Comparison of ENCODE assay signal across 24 cellular contexts in genomic region chr21:43201491-43201890, GRCh38. TPM values are rescaled to one million over a fixed set of nuclear protein-coding genes. Genes with fewer than 3 reads are reported as not detected.
DNase-seq lines count a peak whose midpoint lies in the region; ATAC-seq, FAIRE-seq and TF ChIP-seq lines count a peak whose summit lies in the region.
"Had no signal": no experiment of that assay in that cellular context is flagged by ENCODE, and none has a peak within 500 bp of the region (broad histone marks: within the 10 kb centered on the region; RNA-seq: fewer than 3 reads in every experiment).

No MANE protein-coding gene starts in this region.

- no peak for TF ChIP-seq CTCF in HepG2 (CRISPR knock-in tag; IDR thresholded peaks at IDR 0.05)
- TF ChIP-seq CTCF in right lobe of liver (IDR thresholded peaks at IDR 0.05), result no peak
- no peak for TF ChIP-seq CTCF in vagina (IDR thresholded peaks at IDR 0.05)

- no peaks in the 10 kb centered on the region for H4K20me1 ChIP-seq in HepG2 (ENCODE audit: insufficient read depth, low read length)
- H4K20me1 ChIP-seq: BLaER1 treated with 17β-estradiol and CSF1 and Interleukin-3, amounts not matched to agents 10 nM and 100 nM had no signal

- H3K4me1 ChIP-seq in HepG2 (ENCODE audit: insufficient read depth, low read length) (peaks cover 10% of the 10 kb centered on the region), right lobe of liver (no peaks in the 10 kb centered on the region), adipocyte (ENCODE audit: control insufficient read depth, insufficient read depth, low read length) (peaks cover 11% of the 10 kb centered on the region), mesenchymal stem cell (ENCODE audit: control insufficient read depth, insufficient read depth, low read depth, low read length) (no peaks in the 10 kb centered on the region), vagina (no peaks in the 10 kb centered on the region)
- H3K4me1 ChIP-seq: A549, BE2C had no signal

- CTCF ChIA-PET in HepG2 (lab: Yijun Ruan, JAX; ENCODE audit: low intra/inter-chr PET ratio, low total read pairs), result no interaction called here

- no peaks in the 10 kb centered on the region for H3K79me1 ChIP-seq in mesenchymal stem cell (replicated peaks; ENCODE audit: low read length, poor library complexity, severe bottlenecking)

- H4K8ac ChIP-seq in mesenchymal stem cell (ENCODE audit: low read length), result no peak overlapping the region

- FAIRE-seq in HepG2 (lab: Jason Lieb, UNC), result no peak
- FAIRE-seq: A549, D721Med, G401.6, GM12892, H54 had no signal

- H3K9ac ChIP-seq in HepG2 (ENCODE audit: insufficient read depth, low read depth, low read length) (no peak overlapping the region), adipocyte (ENCODE audit: low read length) (no peak overlapping the region), mesenchymal stem cell (ENCODE audit: low read length) (no peak overlapping the region)
- H3K9ac ChIP-seq: BLaER1 treated with 17β-estradiol and CSF1 and Interleukin-3, amounts not matched to agents 10 nM and 100 nM had no signal

- H2AK5ac ChIP-seq in mesenchymal stem cell (ENCODE audit: low read length, severe bottlenecking), result no peak overlapping the region

- TF ChIP-seq EP300 in HepG2 (IDR thresholded peaks at IDR 0.05; ENCODE audit: low read depth in 2 of 2, low read length in 2 of 2) (no peak), HepG2 (CRISPR knock-in tag; IDR thresholded peaks at IDR 0.05; ENCODE audit: borderline replicate concordance) (no peak)

- no peak overlapping the region for H3K18ac ChIP-seq in mesenchymal stem cell (ENCODE audit: low read depth in 1 of 2, low read length in 2 of 2)

- H3K27ac ChIP-seq in HepG2 (ENCODE audit: extremely low read length, insufficient read depth, low read length) (no peak overlapping the region), right lobe of liver (no peak overlapping the region), mesenchymal stem cell (ENCODE audit: low read length, poor library complexity, severe bottlenecking) (no peak overlapping the region), vagina (no peak overlapping the region), substantia nigra (ENCODE audit: low read depth, low read length, poor library complexity, severe bottlenecking) (no peak overlapping the region)
- H3K27ac ChIP-seq: A549; BLaER1 treated with 17β-estradiol and CSF1 and Interleukin-3, amounts not matched to agents 10 nM and 100 nM had no signal

- H3K9me3 ChIP-seq in HepG2 (ENCODE audit: low read length), result peaks cover 18% of the 10 kb centered on the region
- peaks cover 0 to 5% (median 0%) of the 10 kb centered on the region in 4 donors for H3K9me3 ChIP-seq in right lobe of liver
- peaks cover 32% of the 10 kb centered on the region for H3K9me3 ChIP-seq in adipocyte (ENCODE audit: control insufficient read depth, low read length)
- peaks cover 44% of the 10 kb centered on the region for H3K9me3 ChIP-seq in mesenchymal stem cell (ENCODE audit: control insufficient read depth, low read length)
- peaks cover 12% of the 10 kb centered on the region for H3K9me3 ChIP-seq in vagina
- H3K9me3 ChIP-seq: BE2C had no signal

- no peak overlapping the region for H3K4me2 ChIP-seq in HepG2 (ENCODE audit: low read depth, low read length)
- no peak overlapping the region for H3K4me2 ChIP-seq in mesenchymal stem cell (ENCODE audit: low read length, poor library complexity, severe bottlenecking)
- H3K4me2 ChIP-seq: A549; BLaER1 treated with 17β-estradiol and CSF1 and Interleukin-3, amounts not matched to agents 10 nM and 100 nM had no signal

- no peak overlapping the region for H3K4me3 ChIP-seq in HepG2 (replicated peaks in 1 of 3; ENCODE audit: insufficient read depth in 1 of 3, low read depth in 2 of 3, low read length in 3 of 3)
- no peak overlapping the region for H3K4me3 ChIP-seq in right lobe of liver
- H3K4me3 ChIP-seq in adipocyte (ENCODE audit: low read length), result peak overlapping the region; percentile 50
- H3K4me3 ChIP-seq in mesenchymal stem cell (ENCODE audit: insufficient read depth in 1 of 2, low read depth in 1 of 2, low read length in 2 of 2), result no peak overlapping the region
- no peak overlapping the region for H3K4me3 ChIP-seq in vagina
- H3K4me3 ChIP-seq: A549; BLaER1 treated with 17β-estradiol and CSF1 and Interleukin-3, amounts not matched to agents 10 nM and 100 nM; HAP-1 had no signal

- POLR2A ChIA-PET in HepG2 (lab: Yijun Ruan, JAX), result no interaction called here

- no peak overlapping the region for H2BK15ac ChIP-seq in mesenchymal stem cell (ENCODE audit: low read depth, poor library complexity, severe bottlenecking)

- H3K27me3 ChIP-seq in HepG2 (ENCODE audit: control insufficient read depth in 1 of 2, insufficient read depth in 2 of 2, low read length in 2 of 2), result no peaks in the 10 kb centered on the region
- H3K27me3 ChIP-seq in right lobe of liver, result no peaks in the 10 kb centered on the region
- H3K27me3 ChIP-seq in adipocyte (replicated peaks; ENCODE audit: control insufficient read depth, insufficient read depth, low read length), result peaks cover 9% of the 10 kb centered on the region
- peaks cover 0 to 23% of the 10 kb centered on the region in 2 experiments for H3K27me3 ChIP-seq in mesenchymal stem cell (ENCODE audit: control insufficient read depth in 1 of 2, insufficient read depth in 1 of 2, low read length in 2 of 2)
- H3K27me3 ChIP-seq in vagina, result no peaks in the 10 kb centered on the region
- H3K27me3 ChIP-seq: BE2C; BLaER1 treated with 17β-estradiol and CSF1 and Interleukin-3, amounts not matched to agents 10 nM and 100 nM had no signal

- H4K91ac ChIP-seq in mesenchymal stem cell (ENCODE audit: low read length), result no peak overlapping the region

- no peak overlapping the region for H2BK5ac ChIP-seq in mesenchymal stem cell (ENCODE audit: low read depth, low read length, poor library complexity, severe bottlenecking)

- H3K4ac ChIP-seq in mesenchymal stem cell (ENCODE audit: low read depth in 1 of 2, low read length in 2 of 2), result no peak overlapping the region

- H3K79me2 ChIP-seq in HepG2 (ENCODE audit: insufficient read depth, low read length), result no peaks in the 10 kb centered on the region

- no peak overlapping the region for H2BK120ac ChIP-seq in mesenchymal stem cell (ENCODE audit: low read depth, low read length)

- in situ Hi-C loops in HepG2 (cut with HindIII; ENCODE audit: extremely low pct_ligation_motif_present, low pct_unique_long_range_greater_than_20kb), result no loop called here

- TF ChIP-seq POLR2A in HepG2 (IDR thresholded peaks at IDR 0.05; ENCODE audit: insufficient read depth in 1 of 2, low read depth in 2 of 2, low read length in 2 of 2), result no peak
- TF ChIP-seq POLR2A in right lobe of liver (IDR thresholded peaks at IDR 0.05), result no peak
- TF ChIP-seq POLR2A in vagina (IDR thresholded peaks at IDR 0.05), result no peak

- H3K14ac ChIP-seq in mesenchymal stem cell (ENCODE audit: low read length in 2 of 2), result no peak overlapping the region

- no peak overlapping the region for H2AFZ ChIP-seq in HepG2 (ENCODE audit: low read length)
- no peak overlapping the region for H2AFZ ChIP-seq in mesenchymal stem cell (ENCODE audit: low read depth, low read length)

- intact Hi-C loops in HepG2 (cut with micrococcal nuclease; ENCODE audit: unreplicated experiment) (no loop called here), right lobe of liver (cut with DNase I) (no loop called here), vagina (cut with DNase I) (no loop called here)

- DNase-seq in HepG2 (ENCODE audit: low spot score), result no peak
- DNase-seq in right lobe of liver, result no peak
- no peak for DNase-seq in adipocyte (ENCODE audit: low read depth)
- peak; percentile 3 for DNase-seq in mesenchymal stem cell
- DNase-seq in T-helper 2 cell, result no peak
- DNase-seq in vagina (ENCODE audit: extremely low spot score in 2 of 2), result no peak
- DNase-seq in substantia nigra (lab: John Stamatoyannopoulos, UW), result no peak
- DNase-seq: 8988T; ACHN; AML-193; BE2C; CD4-positive, alpha-beta T cell; CD8-positive, alpha-beta memory T cell; DMS 273 treated with DMSO at 0.1 percent for 48 hours; DND-41; GOT3 had no signal

- H2BK12ac ChIP-seq in mesenchymal stem cell (ENCODE audit: low read length in 2 of 2), result no peak overlapping the region

- TF ChIP-seq RAD21 in HepG2 (CRISPR knock-in tag; IDR thresholded peaks at IDR 0.05), result no peak

- no peak overlapping the region for H3K23ac ChIP-seq in mesenchymal stem cell (ENCODE audit: low read length in 2 of 2)

- no TSS peak for BruUV-seq in HepG2 (replicated peaks; lab: Mats Ljungman, UMichigan)

- WGBS in HepG2 (ENCODE audit: low lambda C conversion rate), result 17% methylated on average over 1 of the region's 1 CpG
- 54% methylated on average over 1 of the region's 1 CpG for WGBS in right lobe of liver (ENCODE audit: insufficient coverage, low coverage, low lambda C conversion rate, missing lambda C conversion rate)
- 86% methylated on average over 1 of the region's 1 CpG for WGBS in mesenchymal stem cell

- ATAC-seq in HepG2 (no peak), right lobe of liver (no peak)
- ATAC-seq: A549 had no signal

- H3K36me3 ChIP-seq in HepG2 (replicated peaks in 1 of 2; ENCODE audit: control insufficient read depth in 1 of 2, insufficient read depth in 2 of 2, low read length in 2 of 2) (no peaks in the 10 kb centered on the region), right lobe of liver (no peaks in the 10 kb centered on the region), adipocyte (ENCODE audit: control insufficient read depth, insufficient read depth, low read length, severe bottlenecking) (no peaks in the 10 kb centered on the region), mesenchymal stem cell (ENCODE audit: control insufficient read depth in 1 of 2, insufficient read depth in 2 of 2, low read depth in 1 of 2, low read length in 2 of 2) (no peaks in the 10 kb centered on the region), vagina (no peaks in the 10 kb centered on the region)
- H3K36me3 ChIP-seq: BE2C, HAP-1 had no signal

RNA-seq across cellular contexts. Expression of gene CRYAA, which starts 32.7 kb away (rescaled TPM):
- total RNA-seq in HepG2 (2016; rRNA removed; fragmentation: Illumina TruSeq; extraction: Trizol), result 5.2 and 5.6 TPM in 2 replicates
- 4.7 and 6.3 TPM in 2 replicates for total RNA-seq in HepG2 (2016; cell fraction: cytosol; rRNA removed; fragmentation: Illumina TruSeq; extraction: Trizol; ENCODE audit: low read depth)
- total RNA-seq in HepG2 (2016; cell fraction: insoluble cytoplasmic fraction; rRNA removed; fragmentation: Illumina TruSeq; extraction: Trizol), result 6.2 TPM in 1 of 2 replicates, not detected in the other
- 6.0 and 8.4 TPM in 2 replicates for total RNA-seq in HepG2 (2016; cell fraction: membrane; rRNA removed; fragmentation: Illumina TruSeq; extraction: Trizol)
- 2.3 and 5.6 TPM in 2 replicates for total RNA-seq in HepG2 (2016; cell fraction: nucleus; rRNA removed; fragmentation: Illumina TruSeq; extraction: Trizol)
- polyA plus RNA-seq in HepG2 (2011; rRNA removed), result 7.6 and 8.6 TPM in 2 replicates
- 9.1 and 18.4 TPM in 2 replicates for polyA plus RNA-seq in HepG2 (2011; cell fraction: cytosol; rRNA removed)
- polyA plus RNA-seq in HepG2 (2011; cell fraction: nucleus; rRNA removed), result 5.7 and 7.5 TPM in 2 replicates
- 10.0 and 16.7 TPM in 2 replicates for polyA plus RNA-seq in HepG2 (2012)
- polyA plus RNA-seq in HepG2 (2016; cell fraction: cytosol; fragmentation: Illumina TruSeq; extraction: Trizol; ENCODE audit: low read depth), result 13.6 and 17.8 TPM in 2 replicates
- 11.2 and 14.9 TPM in 2 replicates for polyA plus RNA-seq in HepG2 (2016; cell fraction: insoluble cytoplasmic fraction; fragmentation: Illumina TruSeq; extraction: Trizol; ENCODE audit: low read depth)
- 16.4 and 19.1 TPM in 2 replicates for polyA plus RNA-seq in HepG2 (2016; cell fraction: membrane; fragmentation: Illumina TruSeq; extraction: Trizol; ENCODE audit: low read depth)
- 6.9 and 8.0 TPM in 2 replicates for polyA plus RNA-seq in HepG2 (2016; cell fraction: nucleus; fragmentation: Illumina TruSeq; extraction: Trizol; ENCODE audit: insufficient read depth, low read depth)
- 6.5 TPM in 1 of 2 replicates, not detected in the other for polyA minus RNA-seq in HepG2 (2011; rRNA and poly(A)+ RNA removed; ENCODE audit: low replicate concordance)
- polyA minus RNA-seq in HepG2 (2011; cell fraction: cytosol; rRNA and poly(A)+ RNA removed), result 4.6 TPM in 1 of 2 replicates, not detected in the other
- 0.62 and 1.2 TPM in 2 replicates for polyA minus RNA-seq in HepG2 (2011; cell fraction: nucleus; rRNA and poly(A)+ RNA removed)
- 10 to 100 TPM in 2 of 6 experiments, under 1 TPM in 2, not detected in 2; 0.80 to 17.2 (median 5.7) TPM for total RNA-seq in right lobe of liver
- not detected for polyA plus RNA-seq in mesenchymal stem cell (2013, experiment 1 of 2)
- polyA plus RNA-seq in mesenchymal stem cell (2013, experiment 2 of 2), result not detected
- not detected for total RNA-seq in vagina
- total RNA-seq: CD4-positive, alpha-beta T cell; CD8-positive, alpha-beta memory T cell had no signal
- polyA plus RNA-seq: A549; CD14-positive monocyte; CD8-positive, alpha-beta memory T cell had no signal
